ENCODE assay signal across 8 cellular contexts in the genomic region with DNA sequence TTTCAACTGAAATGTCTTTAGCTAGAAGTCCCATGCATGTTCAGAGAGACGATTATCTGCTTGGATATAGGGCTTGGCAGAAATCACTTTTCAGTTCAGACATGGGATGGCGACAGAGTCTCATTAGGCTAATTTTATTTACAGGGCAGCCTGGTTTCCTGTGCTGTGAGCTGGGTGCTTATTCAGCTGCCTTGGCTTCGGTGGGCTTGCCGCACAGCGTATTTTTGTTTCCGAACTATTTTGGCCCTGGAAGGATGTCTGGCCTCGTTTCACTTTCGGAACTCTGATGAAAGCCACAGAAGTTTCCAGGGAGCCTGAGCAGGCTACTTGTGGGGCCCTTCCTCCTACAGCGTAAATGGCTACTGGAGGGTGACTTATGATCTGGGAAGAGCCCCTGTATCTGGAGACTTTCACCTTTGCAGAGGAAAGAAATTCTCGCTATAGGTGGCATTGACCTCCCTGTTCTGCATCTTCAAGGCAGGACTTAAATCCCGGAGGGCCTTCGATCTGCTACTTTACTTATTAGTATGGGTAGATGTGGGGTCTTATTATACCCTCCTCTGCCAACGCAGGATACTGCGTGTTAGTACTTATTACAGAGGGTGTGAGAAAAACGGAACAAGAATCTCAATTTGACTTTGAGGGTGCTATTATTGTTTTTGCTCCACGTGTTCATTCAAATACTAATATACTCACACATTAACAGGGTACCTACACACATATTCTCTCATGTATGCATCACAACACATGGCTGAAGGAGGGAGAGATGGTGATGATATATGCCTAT.
DNase-seq lines count a peak whose midpoint lies in the region; ATAC-seq and TF ChIP-seq lines count a peak whose summit lies in the region.

No MANE protein-coding gene starts in this region.

- no peak overlapping the region for H3K27ac ChIP-seq in C4-2B
- H3K27ac ChIP-seq in liver (ENCODE audit: low read depth in 1 of 2, low read length in 2 of 2), result no peak overlapping the region
- H3K27ac ChIP-seq in testis, result peak overlapping the region; percentile 47 to 54

- H3K4me3 ChIP-seq in NT2/D1 (ENCODE audit: insufficient read length, low read depth) (no peak overlapping the region), choroid plexus epithelial cell (ENCODE audit: low read depth, low read length) (peak overlapping the region; percentile 50), liver (ENCODE audit: low read depth in 1 of 3, low read length in 3 of 3) (peak overlapping the region in 1 of 3 donors; percentile 17), testis (peak overlapping the region; percentile 5 to 25)

- peak; percentile 32 for DNase-seq in NT2/D1 (ENCODE audit: low read depth, low spot score)
- peak; percentile 89 for DNase-seq in choroid plexus epithelial cell (ENCODE audit: low read depth)
- peak; percentile 64 for DNase-seq in testis
- DNase-seq in SIG-M5 treated with dmso at 0.1 percent for 504 hours (lab: John Stamatoyannopoulos, UW; ENCODE audit: unreplicated experiment), result no peak

- WGBS in liver, result 63% methylated on average over 16 of the region's 16 CpGs
- WGBS in testis, 2 donors, result 27 to 35% methylated on average over 16 of the region's 16 CpGs

- no peaks in the 10 kb centered on the region for H3K9me3 ChIP-seq in NT2/D1 (ENCODE audit: insufficient read depth, low read length)
- no peaks in the 10 kb centered on the region for H3K9me3 ChIP-seq in liver (ENCODE audit: control insufficient read depth in 4 of 4, low read length in 3 of 4)
- H3K9me3 ChIP-seq in testis, result no peaks in the 10 kb centered on the region

- H3K9ac ChIP-seq in NT2/D1 (ENCODE audit: insufficient read length, low read depth), result no peak overlapping the region
- no peak overlapping the region for H3K9ac ChIP-seq in liver (ENCODE audit: low read depth in 1 of 2, low read length in 2 of 2)

- intact Hi-C loops in testis (cut with DNase I; ENCODE audit: low total_unique reads), result no loop called here

- no peaks in the 10 kb centered on the region for H3K27me3 ChIP-seq in NT2/D1 (ENCODE audit: insufficient read depth, insufficient read length)
- H3K27me3 ChIP-seq in liver (ENCODE audit: control insufficient read depth in 4 of 4, insufficient read depth in 4 of 4, low read length in 3 of 4), result no peaks in the 10 kb centered on the region
- no peaks in the 10 kb centered on the region for H3K27me3 ChIP-seq in testis

- H3K36me3 ChIP-seq in NT2/D1 (ENCODE audit: insufficient read depth, insufficient read length, low read length) (no peaks in the 10 kb centered on the region), liver (ENCODE audit: control insufficient read depth in 4 of 4, insufficient read depth in 3 of 4, low read depth in 1 of 4, low read length in 3 of 4) (no peaks in the 10 kb centered on the region), testis (ENCODE audit: low read depth, missing control alignments) (no peaks in the 10 kb centered on the region)

- no peak for TF ChIP-seq POLR2A in testis (IDR thresholded peaks at IDR 0.05)

- TF ChIP-seq CTCF in C4-2B (conservative IDR thresholded peaks at IDR 0.05) (peak; percentile 23; the same call in 1 of the 2 replicates), choroid plexus epithelial cell (conservative IDR thresholded peaks at IDR 0.05; ENCODE audit: low read depth, low read length) (peak; percentile 72), liver (IDR thresholded peaks at IDR 0.05; ENCODE audit: low read depth, low read length, missing input control) (peak; percentile 38), testis (IDR thresholded peaks at IDR 0.05) (peak; percentile 26 to 34 (median 33))

- TF ChIP-seq RAD21 in liver (IDR thresholded peaks at IDR 0.05), result peak; percentile 71 to 79

- H3K4me1 ChIP-seq in NT2/D1 (ENCODE audit: insufficient read depth, insufficient read length), result no peaks in the 10 kb centered on the region
- no peaks in the 10 kb centered on the region for H3K4me1 ChIP-seq in liver (ENCODE audit: control insufficient read depth in 4 of 4, insufficient read depth in 4 of 4, low read length in 3 of 4)
- peaks cover 6% of the 10 kb centered on the region for H3K4me1 ChIP-seq in testis

- ATAC-seq in GM18873 (IDR thresholded peaks at IDR 0.05; ENCODE audit: low FRiP score, unreplicated experiment) (peak; percentile 83), HG03039 (IDR thresholded peaks at IDR 0.05; ENCODE audit: unreplicated experiment) (peak; percentile 81)

TF ChIP-seq in liver, 16 proteins besides CTCF, POLR2A, EP300 and RAD21:
- TF ChIP-seq, protein P1, sequence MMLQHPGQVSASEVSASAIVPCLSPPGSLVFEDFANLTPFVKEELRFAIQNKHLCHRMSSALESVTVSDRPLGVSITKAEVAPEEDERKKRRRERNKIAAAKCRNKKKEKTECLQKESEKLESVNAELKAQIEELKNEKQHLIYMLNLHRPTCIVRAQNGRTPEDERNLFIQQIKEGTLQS (IDR thresholded peaks at IDR 0.05), result no peak
- no peak for TF ChIP-seq HNF4A (conservative IDR thresholded peaks at IDR 0.05)
- no peak for TF ChIP-seq JUND (IDR thresholded peaks at IDR 0.05)
- no peak for TF ChIP-seq YY1 (IDR thresholded peaks at IDR 0.05)
- TF ChIP-seq SP1 (IDR thresholded peaks at IDR 0.05), result no peak
- TF ChIP-seq EGR1 (IDR thresholded peaks at IDR 0.05; ENCODE audit: low read depth in 2 of 2), result no peak
- TF ChIP-seq TAF1 (conservative IDR thresholded peaks at IDR 0.05), result no peak
- TF ChIP-seq NR2F2 (IDR thresholded peaks at IDR 0.05), result no peak
- TF ChIP-seq, protein P2, sequence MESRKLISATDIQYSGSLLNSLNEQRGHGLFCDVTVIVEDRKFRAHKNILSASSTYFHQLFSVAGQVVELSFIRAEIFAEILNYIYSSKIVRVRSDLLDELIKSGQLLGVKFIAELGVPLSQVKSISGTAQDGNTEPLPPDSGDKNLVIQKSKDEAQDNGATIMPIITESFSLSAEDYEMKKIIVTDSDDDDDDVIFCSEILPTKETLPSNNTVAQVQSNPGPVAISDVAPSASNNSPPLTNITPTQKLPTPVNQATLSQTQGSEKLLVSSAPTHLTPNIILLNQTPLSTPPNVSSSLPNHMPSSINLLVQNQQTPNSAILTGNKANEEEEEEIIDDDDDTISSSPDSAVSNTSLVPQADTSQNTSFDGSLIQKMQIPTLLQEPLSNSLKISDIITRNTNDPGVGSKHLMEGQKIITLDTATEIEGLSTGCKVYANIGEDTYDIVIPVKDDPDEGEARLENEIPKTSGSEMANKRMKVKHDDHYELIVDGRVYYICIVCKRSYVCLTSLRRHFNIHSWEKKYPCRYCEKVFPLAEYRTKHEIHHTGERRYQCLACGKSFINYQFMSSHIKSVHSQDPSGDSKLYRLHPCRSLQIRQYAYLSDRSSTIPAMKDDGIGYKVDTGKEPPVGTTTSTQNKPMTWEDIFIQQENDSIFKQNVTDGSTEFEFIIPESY (IDR thresholded peaks at IDR 0.05), result no peak
- TF ChIP-seq, protein P3, sequence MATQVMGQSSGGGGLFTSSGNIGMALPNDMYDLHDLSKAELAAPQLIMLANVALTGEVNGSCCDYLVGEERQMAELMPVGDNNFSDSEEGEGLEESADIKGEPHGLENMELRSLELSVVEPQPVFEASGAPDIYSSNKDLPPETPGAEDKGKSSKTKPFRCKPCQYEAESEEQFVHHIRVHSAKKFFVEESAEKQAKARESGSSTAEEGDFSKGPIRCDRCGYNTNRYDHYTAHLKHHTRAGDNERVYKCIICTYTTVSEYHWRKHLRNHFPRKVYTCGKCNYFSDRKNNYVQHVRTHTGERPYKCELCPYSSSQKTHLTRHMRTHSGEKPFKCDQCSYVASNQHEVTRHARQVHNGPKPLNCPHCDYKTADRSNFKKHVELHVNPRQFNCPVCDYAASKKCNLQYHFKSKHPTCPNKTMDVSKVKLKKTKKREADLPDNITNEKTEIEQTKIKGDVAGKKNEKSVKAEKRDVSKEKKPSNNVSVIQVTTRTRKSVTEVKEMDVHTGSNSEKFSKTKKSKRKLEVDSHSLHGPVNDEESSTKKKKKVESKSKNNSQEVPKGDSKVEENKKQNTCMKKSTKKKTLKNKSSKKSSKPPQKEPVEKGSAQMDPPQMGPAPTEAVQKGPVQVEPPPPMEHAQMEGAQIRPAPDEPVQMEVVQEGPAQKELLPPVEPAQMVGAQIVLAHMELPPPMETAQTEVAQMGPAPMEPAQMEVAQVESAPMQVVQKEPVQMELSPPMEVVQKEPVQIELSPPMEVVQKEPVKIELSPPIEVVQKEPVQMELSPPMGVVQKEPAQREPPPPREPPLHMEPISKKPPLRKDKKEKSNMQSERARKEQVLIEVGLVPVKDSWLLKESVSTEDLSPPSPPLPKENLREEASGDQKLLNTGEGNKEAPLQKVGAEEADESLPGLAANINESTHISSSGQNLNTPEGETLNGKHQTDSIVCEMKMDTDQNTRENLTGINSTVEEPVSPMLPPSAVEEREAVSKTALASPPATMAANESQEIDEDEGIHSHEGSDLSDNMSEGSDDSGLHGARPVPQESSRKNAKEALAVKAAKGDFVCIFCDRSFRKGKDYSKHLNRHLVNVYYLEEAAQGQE (IDR thresholded peaks at IDR 0.05), result no peak
- TF ChIP-seq GABPA (IDR thresholded peaks at IDR 0.05 in 1 of 2, conservative IDR thresholded peaks at IDR 0.05 in 1 of 2), result no peak
- TF ChIP-seq FOXA2 (IDR thresholded peaks at IDR 0.05), result no peak
- TF ChIP-seq FOXA1 (IDR thresholded peaks at IDR 0.05), result no peak
- TF ChIP-seq RXRA (IDR thresholded peaks at IDR 0.05), result no peak
- TF ChIP-seq, protein P4, sequence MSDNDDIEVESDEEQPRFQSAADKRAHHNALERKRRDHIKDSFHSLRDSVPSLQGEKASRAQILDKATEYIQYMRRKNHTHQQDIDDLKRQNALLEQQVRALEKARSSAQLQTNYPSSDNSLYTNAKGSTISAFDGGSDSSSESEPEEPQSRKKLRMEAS (IDR thresholded peaks at IDR 0.05), result no peak
- TF ChIP-seq HNF4G (IDR thresholded peaks at IDR 0.05), result no peak

Comparison
In these comparisons a context has a peak if more than half of its experiments do, and no peak if none do; other contexts are left out.
1. H3K27ac ChIP-seq: peak in testis (2 of 2); none in C4-2B (single experiment) and liver (0 of 2).
2. Peak in every context shown above with its lines, with median percentiles within 50 percentile points of each other: CTCF ChIP-seq.